8 cellular contexts compared by ENCODE assay signal in the genomic region with DNA sequence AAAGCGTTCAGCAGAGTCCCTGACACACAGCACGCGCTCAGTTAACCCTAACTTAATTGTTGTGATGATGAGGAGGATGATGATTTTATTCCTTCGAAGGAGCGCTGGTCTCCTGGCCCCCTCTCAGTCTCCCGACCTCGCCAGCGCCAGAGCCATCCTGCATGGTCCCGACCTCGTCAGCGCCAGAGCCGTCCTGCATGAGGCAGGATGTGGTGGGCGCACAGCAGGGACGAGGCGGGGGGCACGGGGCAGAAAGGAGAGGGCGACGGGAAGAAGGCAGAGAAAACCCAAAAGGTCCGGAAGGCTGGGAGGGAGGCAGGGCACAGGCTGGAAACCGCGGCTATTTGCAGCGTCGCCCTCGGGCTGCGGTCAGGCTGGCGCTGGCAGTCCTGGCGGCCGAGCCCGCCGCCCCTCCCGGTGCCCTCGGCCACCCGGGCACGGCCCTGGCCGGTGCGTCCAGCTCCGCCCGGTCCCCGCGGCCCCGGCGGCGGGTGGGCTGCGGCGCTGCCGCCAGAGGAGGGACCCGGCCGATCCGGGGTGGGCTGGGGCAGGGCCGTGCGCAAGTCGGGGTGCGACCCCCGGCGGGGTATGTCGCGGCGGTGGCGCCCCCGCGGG. TPM values are rescaled to one million over a fixed set of nuclear protein-coding genes. Genes with fewer than 3 reads are reported as not detected.
DNase-seq lines count a peak whose midpoint lies in the region; ATAC-seq and TF ChIP-seq lines count a peak whose summit lies in the region.

No MANE protein-coding gene starts in this region.

- H3K4me3 Mint-ChIP-seq in chondrocyte (ENCODE audit: unreplicated experiment): peak overlapping the region; percentile 77

- H3K4me3 ChIP-seq in BJ (ENCODE audit: low read depth, low read length): peak overlapping the region; percentile 38
- H3K4me3 ChIP-seq in Loucy (ENCODE audit: low read length, poor library complexity, severe bottlenecking): peak overlapping the region; percentile 77
- peak overlapping the region; percentile 17 for H3K4me3 ChIP-seq in mucosa of descending colon

- H2AFZ ChIP-seq in Loucy (ENCODE audit: low read length): peak overlapping the region; percentile 14; the same call in 1 of the 2 replicates

- POLR2A ChIA-PET in BJ (lab: Charles Lee): no interaction called here

- TF ChIP-seq CTCF in BJ (IDR thresholded peaks at IDR 0.05; ENCODE audit: insufficient read depth, low read depth, low read length) (no peak), Loucy (conservative IDR thresholded peaks at IDR 0.05; ENCODE audit: low read length) (no peak), chondrocyte (IDR thresholded peaks at IDR 0.05) (no peak), mucosa of descending colon (IDR thresholded peaks at IDR 0.05) (no peak)

- H3K4me1 Mint-ChIP-seq in chondrocyte (ENCODE audit: low read depth): peaks cover 10% of the 10 kb centered on the region

- H3K9me2 ChIP-seq in Loucy (replicated peaks; ENCODE audit: low read depth, low read length): no peaks in the 10 kb centered on the region

- H3K9me3 ChIP-seq in Loucy (ENCODE audit: insufficient read depth, low read depth, low read length) (no peaks in the 10 kb centered on the region), mucosa of descending colon (no peaks in the 10 kb centered on the region)

- peaks cover 11% of the 10 kb centered on the region for H3K27me3 Mint-ChIP-seq in chondrocyte (ENCODE audit: low read depth)

- H3K9me3 Mint-ChIP-seq in chondrocyte (ENCODE audit: low read depth): no peaks in the 10 kb centered on the region

- H3K4me1 ChIP-seq in Loucy (ENCODE audit: insufficient read depth, low read length, poor library complexity, severe bottlenecking) (peaks cover 24% of the 10 kb centered on the region), mucosa of descending colon (ENCODE audit: low read depth) (peaks cover 3% of the 10 kb centered on the region)

- H4K20me1 ChIP-seq in Loucy (ENCODE audit: insufficient read depth, low read length, poor library complexity, severe bottlenecking): no peaks in the 10 kb centered on the region

- no peaks in the 10 kb centered on the region for H3K79me2 ChIP-seq in Loucy (ENCODE audit: insufficient read depth, low read length)

- peaks cover 10% of the 10 kb centered on the region for H3K27me3 ChIP-seq in BJ (ENCODE audit: control insufficient read depth, insufficient read depth, low read length)
- no peaks in the 10 kb centered on the region for H3K27me3 ChIP-seq in Loucy (ENCODE audit: insufficient read depth, low read length, poor library complexity, severe bottlenecking)

- DNase-seq in BJ (ENCODE audit: low read depth) (no peak), chondrocyte (ENCODE audit: low spot score) (no peak), mucosa of descending colon (no peak), cerebellum (ENCODE audit: low spot score) (no peak), KG1 (lab: John Stamatoyannopoulos, UW) (no peak), occipital lobe (lab: John Stamatoyannopoulos, UW) (no peak)

- H3K36me3 ChIP-seq in BJ (ENCODE audit: control insufficient read depth, insufficient read depth, low read length): no peaks in the 10 kb centered on the region
- no peaks in the 10 kb centered on the region for H3K36me3 ChIP-seq in Loucy (ENCODE audit: insufficient read depth, low read length)
- no peaks in the 10 kb centered on the region for H3K36me3 ChIP-seq in mucosa of descending colon (ENCODE audit: low read depth)

- ATAC-seq in mucosa of descending colon: peak; percentile 24
- no peak for ATAC-seq in HG02885 (IDR thresholded peaks at IDR 0.05; ENCODE audit: poor library complexity, unreplicated experiment)

- intact Hi-C loops in mucosa of descending colon (cut with DNase I, micrococcal nuclease): loop anchor here (2.0 to 10.0 kb wide), 3 partner anchors 146 to 286 kb away; a partner anchor contains a TSS

- H3K36me3 Mint-ChIP-seq in chondrocyte (ENCODE audit: low read depth): peaks cover 3% of the 10 kb centered on the region

- H3K4me2 ChIP-seq in Loucy (ENCODE audit: low read depth, low read length, poor library complexity, severe bottlenecking): peak overlapping the region; percentile 76

- H3K27ac Mint-ChIP-seq in chondrocyte (ENCODE audit: unreplicated experiment): peak overlapping the region; percentile 67

- no peaks in the 10 kb centered on the region; the same call in 1 of the 2 replicates for H3F3A ChIP-seq in Loucy (ENCODE audit: low read depth)

- peak overlapping the region; percentile 43 for H3K9ac ChIP-seq in Loucy (ENCODE audit: low read depth, low read length, poor library complexity, severe bottlenecking)

- CTCF ChIA-PET in BJ (lab: Yijun Ruan, JAX): interaction anchor here (0.7 to 3.8 kb wide), 17 partner anchors 9 to 294 kb away, joined by 3 to 41 read pairs (median 5); no protein-coding TSS in a partner anchor

RNA-seq across cellular contexts. Expression of a gene that starts 3.0 kb away (rescaled TPM):
- not detected in 2 replicates for polyA plus RNA-seq in BJ (2011; rRNA removed)
- not detected in 2 replicates for polyA minus RNA-seq in BJ (2011; rRNA and poly(A)+ RNA removed)
- total RNA-seq in chondrocyte (not detected in 3 replicates), mucosa of descending colon (not detected), cerebellum (not detected), occipital lobe (not detected)

Comparison
In these comparisons a context has a peak if more than half of its experiments do, and no peak if none do; other contexts are left out.
1. H3K4me3 ChIP-seq: peak in every context shown above with its lines; median percentile 77 in Loucy; 38 in BJ; 17 in mucosa of descending colon.